In the genomic region with DNA sequence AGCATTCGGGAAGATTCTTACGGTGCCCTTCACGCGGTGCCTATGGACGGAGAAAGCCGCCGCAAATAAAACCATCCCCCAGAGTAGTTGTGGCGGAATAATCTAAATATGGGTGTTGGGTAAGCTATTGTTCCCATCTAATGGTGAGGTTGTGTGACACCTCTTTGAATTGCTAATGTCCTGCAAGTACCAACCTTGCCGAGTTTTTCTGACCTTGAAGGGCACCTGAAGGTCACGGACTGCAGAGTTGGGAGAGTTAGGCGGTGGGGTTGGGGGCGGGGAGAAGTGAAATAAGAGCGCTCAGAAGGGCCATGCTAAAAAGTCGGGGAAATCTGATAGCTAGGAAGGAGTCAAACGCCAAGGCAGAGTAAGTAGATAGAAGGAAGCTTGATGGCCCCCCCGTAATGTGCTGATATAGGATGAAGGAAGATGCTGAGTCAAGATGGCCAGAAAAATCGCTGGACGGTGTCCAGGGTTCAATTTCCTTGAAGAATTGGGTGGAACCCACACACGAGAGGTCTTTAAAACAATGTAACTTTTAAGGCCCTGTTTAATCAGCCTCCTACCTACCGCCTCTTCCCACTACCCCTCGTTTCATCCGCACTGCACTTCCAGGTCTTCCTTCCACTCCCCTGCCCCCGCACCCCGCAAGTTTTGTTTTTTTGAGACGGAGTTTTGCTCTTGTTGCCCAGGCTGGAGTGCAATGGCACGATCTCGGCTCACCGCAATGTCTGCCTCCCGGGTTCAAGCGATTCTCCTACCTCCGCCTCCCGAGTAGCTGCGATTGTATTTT, we compare ENCODE assay signal across 8 cellular contexts. TPM values are rescaled to one million over a fixed set of nuclear protein-coding genes. Genes with fewer than 3 reads are reported as not detected.
DNase-seq lines count a peak whose midpoint lies in the region; ATAC-seq and TF ChIP-seq lines count a peak whose summit lies in the region.

No MANE protein-coding gene starts in this region.

- H3K36me3 ChIP-seq in PC-3 (ENCODE audit: low read depth, low read length) (no peaks in the 10 kb centered on the region), stomach (no peaks in the 10 kb centered on the region)

- H3K4me1 ChIP-seq in PC-3 (ENCODE audit: insufficient read depth, low read length) (no peaks in the 10 kb centered on the region; the same call in 1 of the 2 replicates), stomach (peaks cover 4 to 50% (median 24%) of the 10 kb centered on the region in 4 donors)

- WGBS in stomach, 5 donors = 30 to 40% (median 35%) methylated on average over 33 of the region's 33 CpGs

- ATAC-seq in Right ventricle myocardium superior (ENCODE audit: poor library complexity) (peak; percentile 3), Right ventricle myocardium inferior (no peak), HG02678 (IDR thresholded peaks at IDR 0.05; ENCODE audit: unreplicated experiment) (peak; percentile 10), PC-3 (peak; percentile 5), left lobe of liver (no peak), HG03039 (IDR thresholded peaks at IDR 0.05; ENCODE audit: unreplicated experiment) (no peak)

- no peaks in the 10 kb centered on the region for H3K27me3 ChIP-seq in PC-3 (ENCODE audit: low read length)
- H3K27me3 ChIP-seq in stomach = no peaks in the 10 kb centered on the region

- H3F3A ChIP-seq in PC-3 (ENCODE audit: low read length, unreplicated experiment) = no peaks in the 10 kb centered on the region

- no peak for TF ChIP-seq CTCF in PC-3 (conservative IDR thresholded peaks at IDR 0.05; ENCODE audit: low read depth, low read length)
- no peak for TF ChIP-seq CTCF in stomach (IDR thresholded peaks at IDR 0.05)

- no peaks in the 10 kb centered on the region for H3K9me2 ChIP-seq in PC-3 (replicated peaks; ENCODE audit: low read length)

- H3K27ac ChIP-seq in PC-3 (ENCODE audit: low read length) (no peak overlapping the region), caudate nucleus (ENCODE audit: low read depth, low read length) (peak overlapping the region; percentile 95), stomach (peak overlapping the region; percentile 81 to 94 (median 91))

- no peak for DNase-seq in Right ventricle myocardium superior
- no peak for DNase-seq in Right ventricle myocardium inferior (ENCODE audit: missing footprints)
- DNase-seq in PC-3 = peak; percentile 3
- peak in 29 of 61 donors; percentile 4 to 58 (median 36) for DNase-seq in caudate nucleus (lab: John Stamatoyannopoulos, UW)
- peak; percentile 55 for DNase-seq in left lobe of liver (ENCODE audit: low spot score)
- DNase-seq in stomach = no peak

- POLR2A ChIA-PET in PC-3 (lab: Charles Lee; ENCODE audit: unreplicated experiment) = interaction anchor here (0.5 to 0.7 kb wide), 3 partner anchors 13 to 1150 kb away, joined by 3 to 6 read pairs (median 3); no protein-coding TSS in a partner anchor

- TF ChIP-seq POLR2A in stomach (IDR thresholded peaks at IDR 0.05) = no peak

- BruUV-seq in PC-3 (replicated peaks; lab: Mats Ljungman, UMichigan) = TSS peak; percentile 74

- H3K4me2 ChIP-seq in PC-3 (ENCODE audit: low read length) = peak overlapping the region; percentile 80

- CTCF ChIA-PET in PC-3 (lab: Charles Lee) = interaction anchor here (0.7 kb wide), 2 partner anchors 124 to 127 kb away, joined by 3 to 5 read pairs; no protein-coding TSS in a partner anchor

- intact Hi-C loops in Right ventricle myocardium superior (cut with DNase I) (no loop called here), Right ventricle myocardium inferior (cut with DNase I) (loop anchor here (10.0 kb wide), 1 partner anchor 653 kb away; no protein-coding TSS in a partner anchor), PC-3 (cut with micrococcal nuclease) (no loop called here), stomach (cut with DNase I; ENCODE audit: low total_unique reads) (no loop called here)

- H4K20me1 ChIP-seq in PC-3 (ENCODE audit: low read length) = no peaks in the 10 kb centered on the region

- peak overlapping the region; percentile 83 for H2AFZ ChIP-seq in PC-3 (ENCODE audit: low read length)

- peaks cover 38% of the 10 kb centered on the region for H3K79me2 ChIP-seq in PC-3 (ENCODE audit: low read length)

- no peak for TF ChIP-seq EP300 in stomach (IDR thresholded peaks at IDR 0.05)

- H3K9ac ChIP-seq in PC-3 (ENCODE audit: low read length) = peak overlapping the region; percentile 74

- H3K9me3 ChIP-seq in PC-3 (ENCODE audit: low read length) (no peaks in the 10 kb centered on the region), stomach (no peaks in the 10 kb centered on the region)

- peak overlapping the region; percentile 80 for H3K4me3 ChIP-seq in PC-3 (ENCODE audit: low read length)
- peak overlapping the region; percentile 70 to 84 (median 76) for H3K4me3 ChIP-seq in stomach

RNA-seq across cellular contexts. Expression of gene KATNAL2, which starts 0.6 kb away (rescaled TPM):
- 3.0 TPM for total RNA-seq in Right ventricle myocardium superior
- 2.7 TPM for total RNA-seq in Right ventricle myocardium inferior
- total RNA-seq in PC-3 (2014; rRNA removed) = 2.0 and 6.6 TPM in 2 replicates
- 4.5 TPM for total RNA-seq in left lobe of liver
- total RNA-seq in stomach = 10 to 100 TPM in 2 of 5 donors, 1 to 10 TPM in 1, under 1 TPM in 1, not detected in 1; 0.43 to 39.1 (median 7.9) TPM
- 1 to 10 TPM; 1.6 to 2.7 (median 2.5) TPM for polyA plus RNA-seq in stomach

RNA-seq across cellular contexts. Expression of gene PIAS2, which starts 0.7 kb away (rescaled TPM):
- total RNA-seq in Right ventricle myocardium superior (28.1 TPM), Right ventricle myocardium inferior (24.3 TPM), PC-3 (2014; rRNA removed) (12.9 and 13.5 TPM in 2 replicates), left lobe of liver (13.7 TPM), stomach (10 to 100 TPM; 18.2 to 83.4 (median 58.5) TPM)
- 1 to 10 TPM; 3.4 to 5.2 (median 4.6) TPM for polyA plus RNA-seq in stomach

Comparison
In these comparisons a context has a peak if more than half of its experiments do, and no peak if none do; other contexts are left out.
1. ATAC-seq: peak in Right ventricle myocardium superior (single experiment), HG02678 (single experiment) and PC-3 (single experiment); none in Right ventricle myocardium inferior (single experiment), left lobe of liver (single experiment) and HG03039 (single experiment).
2. DNase-seq: peak in PC-3 (single experiment) and left lobe of liver (single experiment); none in Right ventricle myocardium superior (single experiment), Right ventricle myocardium inferior (single experiment) and stomach (single experiment).